In the genomic region with DNA sequence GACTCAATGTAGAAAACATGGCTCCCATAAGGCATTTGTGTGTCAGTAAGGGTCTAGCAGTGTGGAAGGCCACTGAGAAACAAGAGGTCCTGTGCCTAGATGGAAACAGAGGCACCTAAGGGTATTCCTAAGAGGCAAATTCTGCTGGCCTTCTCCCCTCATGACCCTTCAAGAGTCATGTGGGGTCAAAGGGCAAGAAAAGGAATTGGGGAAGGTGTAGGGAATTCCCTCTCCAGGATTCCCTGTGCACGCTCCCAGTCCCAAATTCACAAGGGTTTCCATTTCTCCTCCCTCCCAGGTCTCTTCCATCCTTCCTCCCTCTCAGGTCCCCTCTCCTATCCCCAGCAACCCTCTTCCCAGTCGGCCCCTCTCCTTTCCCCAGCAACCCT, we compare ENCODE assay signal across 1 cellular context.
TF ChIP-seq lines count a peak whose summit lies in the region.

No MANE protein-coding gene starts in this region.

TF ChIP-seq in HepG2, 621 proteins besides CTCF, POLR2A, EP300 and RAD21 (continued from another document):
- TF ChIP-seq FOXM1 (CRISPR knock-in tag; IDR thresholded peaks at IDR 0.05) (no peak), NR2F2 (IDR thresholded peaks at IDR 0.05; ENCODE audit: borderline replicate concordance, low read depth) (no peak), ZNF761 (CRISPR knock-in tag; conservative IDR thresholded peaks at IDR 0.05) (no peak), POLR2AphosphoS5 (IDR thresholded peaks at IDR 0.05; ENCODE audit: low read depth, low read length) (0 out of 2 replicates have a peak, but pooled peaks have one; percentile 23), XRCC5 (optimal IDR thresholded peaks at IDR 0.05; ENCODE audit: low read length) (no peak), REST (IDR thresholded peaks at IDR 0.05; ENCODE audit: borderline replicate concordance in 1 of 2, low read depth in 1 of 2, low read length in 2 of 2) (no peak), ZNF33A (CRISPR knock-in tag; IDR thresholded peaks at IDR 0.05; ENCODE audit: borderline replicate concordance) (no peak), ELK4 (CRISPR knock-in tag; IDR thresholded peaks at IDR 0.05; ENCODE audit: borderline replicate concordance) (no peak), KMT2A (CRISPR knock-in tag; IDR thresholded peaks at IDR 0.05) (no peak), ZNF674 (CRISPR knock-in tag; IDR thresholded peaks at IDR 0.05; ENCODE audit: low read depth) (no peak), LCORL (IDR thresholded peaks at IDR 0.05) (no peak), LCORL (CRISPR knock-in tag; IDR thresholded peaks at IDR 0.05) (no peak; the same call in 1 of the 2 replicates), NCOA1 (CRISPR knock-in tag; IDR thresholded peaks at IDR 0.05) (0 out of 2 replicates have a peak, but pooled peaks have one; percentile 61), KDM4B (CRISPR knock-in tag; IDR thresholded peaks at IDR 0.05) (no peak), JUN (CRISPR knock-in tag; IDR thresholded peaks at IDR 0.05) (no peak), ZFP91 (CRISPR knock-in tag; IDR thresholded peaks at IDR 0.05; ENCODE audit: borderline replicate concordance) (no peak), RBAK (CRISPR knock-in tag; IDR thresholded peaks at IDR 0.05) (no peak), SRY (CRISPR knock-in tag; IDR thresholded peaks at IDR 0.05) (no peak), ARID4A (CRISPR knock-in tag; IDR thresholded peaks at IDR 0.05; ENCODE audit: borderline replicate concordance) (no peak), ETV5 (CRISPR knock-in tag; IDR thresholded peaks at IDR 0.05; ENCODE audit: borderline replicate concordance) (0 out of 2 replicates have a peak, but pooled peaks have one; percentile 16), ZNF263 (CRISPR knock-in tag; IDR thresholded peaks at IDR 0.05) (no peak), SRSF1 (optimal IDR thresholded peaks at IDR 0.05; ENCODE audit: low read depth, low read length) (no peak)
- TF ChIP-seq, protein P1, sequence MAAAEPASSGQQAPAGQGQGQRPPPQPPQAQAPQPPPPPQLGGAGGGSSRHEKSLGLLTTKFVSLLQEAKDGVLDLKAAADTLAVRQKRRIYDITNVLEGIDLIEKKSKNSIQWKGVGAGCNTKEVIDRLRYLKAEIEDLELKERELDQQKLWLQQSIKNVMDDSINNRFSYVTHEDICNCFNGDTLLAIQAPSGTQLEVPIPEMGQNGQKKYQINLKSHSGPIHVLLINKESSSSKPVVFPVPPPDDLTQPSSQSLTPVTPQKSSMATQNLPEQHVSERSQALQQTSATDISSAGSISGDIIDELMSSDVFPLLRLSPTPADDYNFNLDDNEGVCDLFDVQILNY (CRISPR knock-in tag; conservative IDR thresholded peaks at IDR 0.05): no peak
- TF ChIP-seq, protein P2, sequence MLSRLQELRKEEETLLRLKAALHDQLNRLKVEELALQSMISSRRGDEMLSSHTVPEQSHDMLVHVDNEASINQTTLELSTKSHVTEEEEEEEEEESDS (CRISPR knock-in tag; IDR thresholded peaks at IDR 0.05; ENCODE audit: borderline replicate concordance): 0 out of 2 replicates have a peak, but pooled peaks have one; percentile 11
